ENCODE assay signal across 22 cellular contexts in genomic region chr10:35552622-35553342, GRCh38. TPM values are rescaled to one million over a fixed set of nuclear protein-coding genes. Genes with fewer than 3 reads are reported as not detected.
DNase-seq lines count a peak whose midpoint lies in the region; ATAC-seq and TF ChIP-seq lines count a peak whose summit lies in the region.
"Had no signal": no experiment of that assay in that cellular context is flagged by ENCODE, and none has a peak within 500 bp of the region (broad histone marks: within the 10 kb centered on the region; RNA-seq: fewer than 3 reads in every experiment).

No MANE protein-coding gene starts in this region.

- no peak overlapping the region for H3K4ac ChIP-seq in trophoblast cell (ENCODE audit: low read depth, low read length)

- H3K27ac ChIP-seq in trophoblast cell (ENCODE audit: low read depth, low read length): peak overlapping the region; percentile 31
- H3K27ac ChIP-seq: ascending aorta, C4-2B, transverse colon had no signal

- no peak overlapping the region for H2AK5ac ChIP-seq in trophoblast cell (ENCODE audit: low read length)

- no peak overlapping the region for H3K14ac ChIP-seq in trophoblast cell (ENCODE audit: low read length)

- no peak overlapping the region for H4K12ac ChIP-seq in trophoblast cell (ENCODE audit: low read depth, low read length)

- H3K79me2 ChIP-seq in trophoblast cell (ENCODE audit: control insufficient read depth, insufficient read depth, low read length, poor library complexity): no peaks in the 10 kb centered on the region

- H3K23ac ChIP-seq in trophoblast cell (ENCODE audit: low read length): no peak overlapping the region

- no peak overlapping the region for H2AFZ ChIP-seq in trophoblast cell (ENCODE audit: insufficient read depth, low read length, poor library complexity)

- peaks cover 7 to 12% of the 10 kb centered on the region in 2 experiments for H3K4me1 ChIP-seq in trophoblast cell (ENCODE audit: control insufficient read depth in 1 of 2, insufficient read depth in 2 of 2, low read length in 2 of 2)
- H3K4me1 ChIP-seq: ascending aorta, Caco-2, transverse colon had no signal

- no peaks in the 10 kb centered on the region for H3K27me3 ChIP-seq in trophoblast cell (ENCODE audit: insufficient read depth, low read length)
- H3K27me3 ChIP-seq: ascending aorta, transverse colon had no signal

- DNase-seq in EL: peak; percentile 27
- peak; percentile 13 for DNase-seq in NCI-H226
- peak; percentile 46 for DNase-seq in choroid plexus epithelial cell (ENCODE audit: low read depth)
- DNase-seq in trophoblast cell: no peak
- no peak for DNase-seq in AG08396 (ENCODE audit: low spot score)
- no peak for DNase-seq in retina
- DNase-seq in NCI-H1105 treated with DMSO at 0.1 percent for 48 hours (lab: John Stamatoyannopoulos, UW): no peak
- DNase-seq: activated CD4-positive, alpha-beta T cell treated with anti-CD3 and anti-CD28 coated beads, Interleukin-2, amount 50 U/mL, for 48 hours; Caco-2; left ventricle myocardium superior; midbrain; naive thymus-derived CD8-positive, alpha-beta T cell; NCI-H1694; NCI-H2171 treated with DMSO at 0.1 percent for 48 hours; NCI-H524; nucleus accumbens; transverse colon had no signal

- H3K79me1 ChIP-seq in trophoblast cell (ENCODE audit: low read length): peaks cover 4% of the 10 kb centered on the region

- H2BK12ac ChIP-seq in trophoblast cell (ENCODE audit: low read length): no peak overlapping the region

- peak overlapping the region; percentile 3 for H3K4me2 ChIP-seq in trophoblast cell (ENCODE audit: low read length)

- no peak overlapping the region for H2BK5ac ChIP-seq in trophoblast cell (ENCODE audit: low read depth, low read length, poor library complexity)

- no peak overlapping the region for H2BK120ac ChIP-seq in trophoblast cell (ENCODE audit: insufficient read depth, low read length, poor library complexity)

- H3K18ac ChIP-seq in trophoblast cell (ENCODE audit: low read length): no peak overlapping the region

- no peak for TF ChIP-seq CTCF in choroid plexus epithelial cell (conservative IDR thresholded peaks at IDR 0.05; ENCODE audit: low read depth, low read length)

- no peak for ATAC-seq in HG03442 (IDR thresholded peaks at IDR 0.05; ENCODE audit: unreplicated experiment)
- ATAC-seq: left ventricle myocardium superior; naive thymus-derived CD8-positive, alpha-beta T cell; Panc1 had no signal

- no peak overlapping the region for H4K8ac ChIP-seq in trophoblast cell (ENCODE audit: low read depth, low read length)

- H3K4me3 ChIP-seq in choroid plexus epithelial cell (ENCODE audit: low read depth, low read length): no peak overlapping the region
- H3K4me3 ChIP-seq in trophoblast cell (ENCODE audit: low read depth, low read length): no peak overlapping the region
- H3K4me3 ChIP-seq: ascending aorta, transverse colon had no signal

- peaks cover 2% of the 10 kb centered on the region for H3K9me3 ChIP-seq in trophoblast cell (ENCODE audit: insufficient read depth, low read depth, low read length)
- H3K9me3 ChIP-seq: ascending aorta, Caco-2, transverse colon had no signal

- peaks cover 5 to 10% of the 10 kb centered on the region in 2 experiments for H3K36me3 ChIP-seq in trophoblast cell (ENCODE audit: control insufficient read depth in 1 of 2, insufficient read depth in 2 of 2, low read length in 2 of 2)
- H3K36me3 ChIP-seq: transverse colon had no signal

- H3K9ac ChIP-seq in trophoblast cell (ENCODE audit: low read length): no peak overlapping the region

- no peak overlapping the region for H4K91ac ChIP-seq in trophoblast cell (ENCODE audit: low read depth, low read length)

- no CpG with 5 or more reads among the region's 7 CpGs for WGBS in trophoblast cell (ENCODE audit: extremely low coverage, insufficient coverage, insufficient read length)

RNA-seq across cellular contexts. Expression of gene GJD4, which starts 52.4 kb away (rescaled TPM):
- polyA plus RNA-seq in trophoblast cell (2013): 0.04 and 0.05 TPM in 2 replicates
- polyA plus RNA-seq: AG04450; naive thymus-derived CD8-positive, alpha-beta T cell had no signal

Comparison
In these comparisons a context has a peak if more than half of its experiments do, and no peak if none do; other contexts are left out.
1. DNase-seq: peak in EL (single experiment), NCI-H226 (single experiment) and choroid plexus epithelial cell (single experiment); none in trophoblast cell (0 of 2), AG08396 (single experiment), retina (single experiment) and NCI-H1105 treated with DMSO at 0.1 percent for 48 hours (single experiment).